ENCODE assay signal across 10 cellular contexts in the genomic region with DNA sequence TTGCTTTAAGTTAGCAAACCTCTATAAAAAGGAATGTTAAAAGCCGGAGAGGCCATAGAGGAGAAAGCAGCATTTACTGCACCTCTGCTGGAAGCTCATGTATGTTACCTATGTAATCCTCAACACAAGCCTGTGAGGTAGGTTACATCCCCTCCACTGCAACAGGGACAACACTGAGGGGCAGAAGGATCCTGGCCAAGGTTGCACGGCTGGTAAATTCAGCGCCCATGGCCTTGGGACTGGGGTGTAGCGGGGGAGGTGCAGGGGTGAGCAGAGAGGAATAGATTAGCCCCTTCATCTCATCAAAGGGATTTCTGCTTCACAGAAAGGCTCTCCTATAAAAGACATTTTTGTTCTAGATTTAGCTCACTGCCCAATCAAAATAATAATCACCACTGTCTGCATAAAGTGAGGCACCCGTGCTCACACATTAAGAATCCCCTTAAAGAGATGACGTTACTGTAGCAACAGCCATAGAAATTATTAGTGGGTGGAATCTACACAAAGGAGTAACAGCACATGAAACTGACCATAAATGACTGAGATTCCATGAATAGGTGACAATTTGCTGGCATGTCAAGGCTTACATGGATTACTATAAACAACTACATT. TPM values are rescaled to one million over a fixed set of nuclear protein-coding genes. Genes with fewer than 3 reads are reported as not detected.
DNase-seq lines count a peak whose midpoint lies in the region; ATAC-seq and TF ChIP-seq lines count a peak whose summit lies in the region.
"Had no signal": no experiment of that assay in that cellular context is flagged by ENCODE, and none has a peak within 500 bp of the region (broad histone marks: within the 10 kb centered on the region; RNA-seq: fewer than 3 reads in every experiment).

No MANE protein-coding gene starts in this region.

- POLR2A ChIA-PET in CD8-positive, alpha-beta memory T cell (lab: Charles Lee) = no interaction called here

- H3K27ac Mint-ChIP-seq in CD8-positive, alpha-beta memory T cell = peak overlapping the region in 7 of 8 donors; percentile 83 to 95 (median 85)
- H3K27ac Mint-ChIP-seq in progenitor cell of endocrine pancreas = peak overlapping the region; percentile 68

- TF ChIP-seq POLR2A in Peyer's patch (IDR thresholded peaks at IDR 0.05) (no peak), gastroesophageal sphincter (IDR thresholded peaks at IDR 0.05) (no peak)

- H3K9me3 ChIP-seq in CD8-positive, alpha-beta memory T cell (ENCODE audit: low read length) = no peaks in the 10 kb centered on the region
- H3K9me3 ChIP-seq in Peyer's patch = no peaks in the 10 kb centered on the region
- no peaks in the 10 kb centered on the region for H3K9me3 ChIP-seq in esophagus (ENCODE audit: control insufficient read depth in 2 of 2, insufficient read depth in 1 of 2, low read depth in 1 of 2, low read length in 1 of 2)
- no peaks in the 10 kb centered on the region for H3K9me3 ChIP-seq in gastroesophageal sphincter
- H3K9me3 ChIP-seq in MG63 = no peaks in the 10 kb centered on the region
- H3K9me3 ChIP-seq in mucosa of descending colon = no peaks in the 10 kb centered on the region

- H3K36me3 Mint-ChIP-seq in CD8-positive, alpha-beta memory T cell = peaks cover 0 to 3% (median 0%) of the 10 kb centered on the region in 3 donors
- H3K36me3 Mint-ChIP-seq in progenitor cell of endocrine pancreas (ENCODE audit: insufficient read depth) = peaks cover 2% of the 10 kb centered on the region

- no peaks in the 10 kb centered on the region for H3K27me3 ChIP-seq in CD8-positive, alpha-beta memory T cell (ENCODE audit: insufficient read depth, low read length, poor library complexity, severe bottlenecking)
- no peaks in the 10 kb centered on the region for H3K27me3 ChIP-seq in Peyer's patch
- no peaks in the 10 kb centered on the region for H3K27me3 ChIP-seq in esophagus (ENCODE audit: control insufficient read depth in 1 of 2, insufficient read depth in 2 of 2, low read length in 2 of 2)
- H3K27me3 ChIP-seq in gastroesophageal sphincter = no peaks in the 10 kb centered on the region
- no peaks in the 10 kb centered on the region for H3K27me3 ChIP-seq in MG63

- TF ChIP-seq CTCF in Peyer's patch (IDR thresholded peaks at IDR 0.05) = no peak
- no peak for TF ChIP-seq CTCF in progenitor cell of endocrine pancreas (IDR thresholded peaks at IDR 0.05; ENCODE audit: unreplicated experiment)
- TF ChIP-seq CTCF in gastroesophageal sphincter (IDR thresholded peaks at IDR 0.05) = no peak
- no peak for TF ChIP-seq CTCF in mucosa of descending colon (IDR thresholded peaks at IDR 0.05)

- peak overlapping the region; percentile 35 for H3K4me3 ChIP-seq in CD8-positive, alpha-beta memory T cell (ENCODE audit: low read length)
- peak overlapping the region in 2 of 4 donors; percentile 57 to 66 for H3K4me3 ChIP-seq in Peyer's patch
- H3K4me3 ChIP-seq in esophagus (ENCODE audit: low read depth in 1 of 2, low read length in 2 of 2) = peak overlapping the region in 1 of 2 donors; percentile 92
- H3K4me3 ChIP-seq in gastroesophageal sphincter = peak overlapping the region in 1 of 2 donors; percentile 59
- H3K4me3 ChIP-seq in MG63 = no peak overlapping the region
- H3K4me3 ChIP-seq in mucosa of descending colon = no peak overlapping the region

- no peaks in the 10 kb centered on the region for H3K36me3 ChIP-seq in CD8-positive, alpha-beta memory T cell (ENCODE audit: insufficient read depth, low read length)
- H3K36me3 ChIP-seq in Peyer's patch (no peaks in the 10 kb centered on the region), esophagus (ENCODE audit: control insufficient read depth in 2 of 2, insufficient read depth in 2 of 2, low read length in 1 of 2) (peaks cover 0 to 4% of the 10 kb centered on the region in 2 donors), gastroesophageal sphincter (no peaks in the 10 kb centered on the region), MG63 (no peaks in the 10 kb centered on the region; the same call in 1 of the 2 replicates), mucosa of descending colon (ENCODE audit: low read depth) (no peaks in the 10 kb centered on the region)

- ATAC-seq in gastroesophageal sphincter (no peak), mucosa of descending colon (no peak)

- no peaks in the 10 kb centered on the region for H3K9me3 Mint-ChIP-seq in CD8-positive, alpha-beta memory T cell
- no peaks in the 10 kb centered on the region for H3K9me3 Mint-ChIP-seq in progenitor cell of endocrine pancreas (ENCODE audit: low read depth)
- H3K9me3 Mint-ChIP-seq: IgD-negative memory B cell had no signal

- no peak for TF ChIP-seq EP300 in gastroesophageal sphincter (IDR thresholded peaks at IDR 0.05)

- intact Hi-C loops in mucosa of descending colon (cut with DNase I, micrococcal nuclease) = no loop called here

- peaks cover 67% of the 10 kb centered on the region for H3K4me1 ChIP-seq in CD8-positive, alpha-beta memory T cell (ENCODE audit: insufficient read depth, low read length)
- H3K4me1 ChIP-seq in Peyer's patch (peaks cover 0 to 73% (median 3%) of the 10 kb centered on the region in 4 donors), esophagus (ENCODE audit: control insufficient read depth in 2 of 2, insufficient read depth in 2 of 2, low read length in 1 of 2) (peaks cover 12 to 16% of the 10 kb centered on the region in 2 donors), gastroesophageal sphincter (peaks cover 0 to 81% (median 36%) of the 10 kb centered on the region in 3 donors), mucosa of descending colon (ENCODE audit: low read depth) (peaks cover 38% of the 10 kb centered on the region)

- DNase-seq in CD8-positive, alpha-beta memory T cell = no peak
- DNase-seq in Peyer's patch (no peak), progenitor cell of endocrine pancreas (ENCODE audit: low spot score, unreplicated experiment) (no peak), H4 (ENCODE audit: low spot score) (no peak), MG63 (no peak), mucosa of descending colon (no peak)
- DNase-seq: stimulated activated CD4-positive, alpha-beta T cell treated with anti-CD3 and anti-CD28 coated beads, Interleukin-4, amount 100 ng/mL, for 1 hour had no signal

- peaks cover 65 to 79% (median 67%) of the 10 kb centered on the region in 3 donors for H3K4me1 Mint-ChIP-seq in CD8-positive, alpha-beta memory T cell
- peaks cover 51% of the 10 kb centered on the region for H3K4me1 Mint-ChIP-seq in progenitor cell of endocrine pancreas (ENCODE audit: low read depth)

- no peaks in the 10 kb centered on the region for H3K27me3 Mint-ChIP-seq in CD8-positive, alpha-beta memory T cell
- H3K27me3 Mint-ChIP-seq in progenitor cell of endocrine pancreas = no peaks in the 10 kb centered on the region

- H3K4me3 Mint-ChIP-seq in CD8-positive, alpha-beta memory T cell = peak overlapping the region; percentile 79 to 89 (median 84)
- peak overlapping the region; percentile 73 for H3K4me3 Mint-ChIP-seq in progenitor cell of endocrine pancreas (ENCODE audit: low read depth)

- CTCF ChIA-PET in CD8-positive, alpha-beta memory T cell (lab: Charles Lee) = interaction anchor here (1.5 kb wide), 1 partner anchor 73 kb away, joined by 4 read pairs; no protein-coding TSS in a partner anchor

- no peak overlapping the region for H3K27ac ChIP-seq in CD8-positive, alpha-beta memory T cell (ENCODE audit: low read depth, low read length)
- H3K27ac ChIP-seq in Peyer's patch = peak overlapping the region; percentile 2 to 44 (median 35)
- peak overlapping the region; percentile 18 to 48 for H3K27ac ChIP-seq in esophagus (ENCODE audit: low read depth in 2 of 2, low read length in 1 of 2)
- H3K27ac ChIP-seq in gastroesophageal sphincter = peak overlapping the region in 2 of 4 donors; percentile 70 to 72

- 37 to 38% methylated on average over 6 of the region's 6 CpGs for WGBS in esophagus, 2 donors
- 14 to 27% methylated on average over 1 to 2 of the region's 6 CpGs for WGBS in gastroesophageal sphincter (ENCODE audit: low coverage in 1 of 2), 2 donors

RNA-seq across cellular contexts. Expression of a gene that starts 3.3 kb away (rescaled TPM):
- total RNA-seq in CD8-positive, alpha-beta memory T cell = 1 to 10 TPM; 6.1 to 6.2 TPM
- polyA plus RNA-seq in CD8-positive, alpha-beta memory T cell = 0.77 TPM
- total RNA-seq in Peyer's patch (10 to 100 TPM; 28.1 to 68.9 (median 55.9) TPM), progenitor cell of endocrine pancreas (40.5 and 42.4 TPM in 2 replicates), gastroesophageal sphincter (10 to 100 TPM; 15.5 to 24.9 (median 19.9) TPM), mucosa of descending colon (10 to 100 TPM; 30.3 to 36.4 (median 32.3) TPM)
- 1 to 10 TPM; 6.8 to 8.0 TPM for polyA plus RNA-seq in esophagus
- total RNA-seq in H4 (2014; rRNA removed; shearing (Covaris generic)) = 5.4 and 6.3 TPM in 2 replicates
- 2.6 and 3.0 TPM in 2 replicates for total RNA-seq in MG63 (2014; rRNA removed; shearing (Covaris generic); ENCODE audit: low replicate concordance)
